In genomic region chr1:226001852-226002666, GRCh38 we compare ENCODE assay signal across 8 cellular contexts. TPM values are rescaled to one million over a fixed set of nuclear protein-coding genes. Genes with fewer than 3 reads are reported as not detected.
DNase-seq lines count a peak whose midpoint lies in the region; ATAC-seq and TF ChIP-seq lines count a peak whose summit lies in the region.

No MANE protein-coding gene starts in this region.

- 78 to 90% methylated on average over 7 to 8 of the region's 9 CpGs for WGBS in mesodermal cell (ENCODE audit: insufficient coverage in 2 of 2), 2 experiments

- no peaks in the 10 kb centered on the region for H3K36me3 ChIP-seq in mesodermal cell (ENCODE audit: control insufficient read depth, insufficient read depth, low read length)

- H3K27me3 Mint-ChIP-seq in activated B cell treated with CpG ODN at 0.5 μM for 24 hours: no peaks in the 10 kb centered on the region
- H3K27me3 Mint-ChIP-seq in stimulated activated naive CD8-positive, alpha-beta T cell treated with anti-CD3 and anti-CD28 coated beads, Interleukin-15, Interleukin-2, amounts not matched to agents 100 ng/mL and 50 ng/mL, for 24 hours: no peaks in the 10 kb centered on the region

- H3K4me3 ChIP-seq in mesodermal cell (ENCODE audit: extremely low read depth, insufficient read depth, low read length, poor library complexity, severe bottlenecking): no peak overlapping the region

- H3K36me3 Mint-ChIP-seq in activated B cell treated with CpG ODN at 0.5 μM for 24 hours (ENCODE audit: low read depth): peaks cover 13% of the 10 kb centered on the region
- peaks cover 1% of the 10 kb centered on the region for H3K36me3 Mint-ChIP-seq in stimulated activated naive CD8-positive, alpha-beta T cell treated with anti-CD3 and anti-CD28 coated beads, Interleukin-15, Interleukin-2, amounts not matched to agents 100 ng/mL and 50 ng/mL, for 24 hours (ENCODE audit: low read depth)

- ATAC-seq in GM21360 (IDR thresholded peaks at IDR 0.05; ENCODE audit: unreplicated experiment) (peak; percentile 28), activated B cell treated with CpG ODN at 0.5 μM for 24 hours (ENCODE audit: low read depth) (peak; percentile 20), GM18519 (IDR thresholded peaks at IDR 0.05; ENCODE audit: low FRiP score, unreplicated experiment) (no peak)

- H3K27ac ChIP-seq in cingulate gyrus (ENCODE audit: low read depth, low read length) (peak overlapping the region; percentile 50), mesodermal cell (ENCODE audit: low read depth, low read length, severe bottlenecking) (peak overlapping the region; percentile 68)

- peak overlapping the region; percentile 100 for H3K27ac Mint-ChIP-seq in activated B cell treated with CpG ODN at 0.5 μM for 24 hours
- peak overlapping the region; percentile 100 for H3K27ac Mint-ChIP-seq in stimulated activated naive CD8-positive, alpha-beta T cell treated with anti-CD3 and anti-CD28 coated beads, Interleukin-15, Interleukin-2, amounts not matched to agents 100 ng/mL and 50 ng/mL, for 24 hours

- no peaks in the 10 kb centered on the region for H3K9me3 Mint-ChIP-seq in activated B cell treated with CpG ODN at 0.5 μM for 24 hours
- H3K9me3 Mint-ChIP-seq in stimulated activated naive CD8-positive, alpha-beta T cell treated with anti-CD3 and anti-CD28 coated beads, Interleukin-15, Interleukin-2, amounts not matched to agents 100 ng/mL and 50 ng/mL, for 24 hours: no peaks in the 10 kb centered on the region

- H3K4me1 ChIP-seq in mesodermal cell (ENCODE audit: control insufficient read depth, insufficient read depth, low read length, poor library complexity, severe bottlenecking): peaks cover 15% of the 10 kb centered on the region

- CTCF ChIA-PET in activated B cell treated with CpG ODN at 0.5 μM for 24 hours (lab: Charles Lee): interaction anchor here (1.0 to 6.6 kb wide), 2 partner anchors 27 to 64 kb away, joined by 7 to 56 read pairs; no protein-coding TSS in a partner anchor

- peak; percentile 70 for DNase-seq in AG08395 (ENCODE audit: low spot score)
- DNase-seq in NCI-H2029 treated with DMSO at 0.1 percent for 48 hours (lab: John Stamatoyannopoulos, UW): peak; percentile 94
- peak; percentile 52 for DNase-seq in activated B cell treated with CpG ODN at 0.5 μM for 24 hours

- no peaks in the 10 kb centered on the region for H3K9me3 ChIP-seq in mesodermal cell (ENCODE audit: control insufficient read depth, low read length)

- peaks cover 71% of the 10 kb centered on the region for H3K4me1 Mint-ChIP-seq in activated B cell treated with CpG ODN at 0.5 μM for 24 hours
- peaks cover 62% of the 10 kb centered on the region for H3K4me1 Mint-ChIP-seq in stimulated activated naive CD8-positive, alpha-beta T cell treated with anti-CD3 and anti-CD28 coated beads, Interleukin-15, Interleukin-2, amounts not matched to agents 100 ng/mL and 50 ng/mL, for 24 hours (ENCODE audit: low read depth)

- H3K4me3 Mint-ChIP-seq in activated B cell treated with CpG ODN at 0.5 μM for 24 hours: peak overlapping the region; percentile 69
- peak overlapping the region; percentile 54 for H3K4me3 Mint-ChIP-seq in stimulated activated naive CD8-positive, alpha-beta T cell treated with anti-CD3 and anti-CD28 coated beads, Interleukin-15, Interleukin-2, amounts not matched to agents 100 ng/mL and 50 ng/mL, for 24 hours

- intact Hi-C loops in activated B cell treated with CpG ODN at 0.5 μM for 24 hours (cut with micrococcal nuclease): loop anchor here (1.0 to 5.0 kb wide), 2 partner anchors 27 to 185 kb away; partner anchors contain the start of gene ACBD3

- POLR2A ChIA-PET in activated B cell treated with CpG ODN at 0.5 μM for 24 hours (lab: Charles Lee): interaction anchor here (0.7 to 15.0 kb wide), 5 partner anchors 26 to 120 kb away, joined by 3 to 617 read pairs (median 6); partner anchors contain the start of gene H3-3A

- TF ChIP-seq CTCF in activated B cell treated with CpG ODN at 0.5 μM for 24 hours (IDR thresholded peaks at IDR 0.05): no peak

RNA-seq across cellular contexts. Expression of gene SDE2, which starts 2.9 kb away (rescaled TPM):
- 21.1 and 21.8 TPM in 2 replicates for total RNA-seq in activated B cell treated with CpG ODN at 0.5 μM for 24 hours
- 13.5 TPM for polyA plus RNA-seq in mesodermal cell (2013, experiment 1 of 2)
- 13.4 TPM for polyA plus RNA-seq in mesodermal cell (2013, experiment 2 of 2)
